21 cellular contexts compared by ENCODE assay signal in the genomic region with DNA sequence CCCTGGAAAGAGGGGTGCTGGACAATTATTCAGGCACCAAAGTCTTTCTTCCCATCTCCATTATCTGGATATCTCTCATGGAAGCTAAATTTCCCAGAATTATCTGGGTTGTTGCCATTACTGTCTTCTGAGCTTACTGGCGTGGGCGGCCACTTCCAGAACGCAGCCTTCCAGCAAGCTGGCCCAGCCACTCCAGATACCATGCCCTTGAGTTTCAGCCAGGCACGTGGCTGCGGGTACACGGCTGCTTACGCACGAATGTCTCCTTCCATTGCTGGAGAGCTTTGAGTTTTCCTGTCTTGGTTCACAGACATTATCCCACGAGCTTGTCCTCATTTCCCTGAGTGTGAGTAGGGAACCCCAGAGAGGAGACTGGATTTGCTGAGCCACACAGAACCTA. TPM values are rescaled to one million over a fixed set of nuclear protein-coding genes. Genes with fewer than 3 reads are reported as not detected.
"Had no signal": no experiment of that assay in that cellular context is flagged by ENCODE, and none has a peak within 500 bp of the region (broad histone marks: within the 10 kb centered on the region; RNA-seq: fewer than 3 reads in every experiment).

No MANE protein-coding gene starts in this region.

- H3K36me3 Mint-ChIP-seq: naive B cell; stimulated activated naive B cell treated with anti-CD40 and anti-IgM and Interleukin-4, amounts not matched to agents 10 μg/mL and 1 μg/mL and 100 μg/mL, for 72 hours; type B pancreatic cell had no signal

- H3K9me3 ChIP-seq: spleen had no signal

- DNase-seq: effector CD8-positive, alpha-beta T cell; foreskin melanocyte; kidney; left colon; left ventricle myocardium superior; midbrain; naive B cell; spleen; stimulated activated CD4-positive, alpha-beta T cell treated with anti-CD3 and anti-CD28 coated beads, Interleukin-2, amount 100 ng/mL, for 24 hours; stimulated activated CD4-positive, alpha-beta T cell treated with anti-CD3 and anti-CD28 coated beads, Interleukin-4, amount 100 ng/mL, for 4 hours; stimulated activated naive B cell treated with anti-CD40 and anti-IgM and Interleukin-4, amounts not matched to agents 10 μg/mL and 1 μg/mL and 100 μg/mL, for 72 hours; stimulated activated naive CD8-positive, alpha-beta T cell treated with anti-CD3 and anti-CD28 coated beads, Interleukin-15, amount 100 ng/mL, for 72 hours had no signal

- ATAC-seq: left colon; left ventricle myocardium superior; sciatic nerve; stimulated activated naive B cell treated with anti-CD40 and anti-IgM and Interleukin-4, amounts not matched to agents 10 μg/mL and 1 μg/mL and 100 μg/mL, for 72 hours; stimulated activated naive CD8-positive, alpha-beta T cell treated with anti-CD3 and anti-CD28 coated beads, Interleukin-15, amount 100 ng/mL, for 72 hours had no signal

- H3K36me3 ChIP-seq: spleen had no signal

- H3K4me3 Mint-ChIP-seq: naive B cell; nephron; stimulated activated naive B cell treated with anti-CD40 and anti-IgM and Interleukin-4, amounts not matched to agents 10 μg/mL and 1 μg/mL and 100 μg/mL, for 72 hours; stimulated activated naive CD8-positive, alpha-beta T cell treated with anti-CD3 and anti-CD28 coated beads, Interleukin-15, amount 100 ng/mL, for 72 hours; type B pancreatic cell had no signal

- H3K27ac Mint-ChIP-seq: nephron; stimulated activated naive B cell treated with anti-CD40 and anti-IgM and Interleukin-4, amounts not matched to agents 10 μg/mL and 1 μg/mL and 100 μg/mL, for 72 hours; type B pancreatic cell had no signal

- H3K27ac ChIP-seq: coronary artery, hepatocyte, spleen had no signal

- H3K4me3 ChIP-seq: coronary artery, hepatocyte, lung, spleen had no signal

- H3K9me3 Mint-ChIP-seq: nephron; stimulated activated naive B cell treated with anti-CD40 and anti-IgM and Interleukin-4, amounts not matched to agents 10 μg/mL and 1 μg/mL and 100 μg/mL, for 72 hours; stimulated activated naive CD8-positive, alpha-beta T cell treated with anti-CD3 and anti-CD28 coated beads, Interleukin-15, amount 100 ng/mL, for 72 hours; type B pancreatic cell had no signal

RNA-seq across cellular contexts. Expression of a gene that starts 32.7 kb away (rescaled TPM):
- total RNA-seq: pulmonary artery endothelial cell, skeletal muscle tissue, subcutaneous adipose tissue had no signal
